In genomic region chr1:19764848-19765247, GRCh38 we compare ENCODE assay signal across 16 cellular contexts. TPM values are rescaled to one million over a fixed set of nuclear protein-coding genes. Genes with fewer than 3 reads are reported as not detected.
DNase-seq lines count a peak whose midpoint lies in the region; ATAC-seq, FAIRE-seq and TF ChIP-seq lines count a peak whose summit lies in the region.
"Had no signal": no experiment of that assay in that cellular context is flagged by ENCODE, and none has a peak within 500 bp of the region (broad histone marks: within the 10 kb centered on the region; RNA-seq: fewer than 3 reads in every experiment).

No MANE protein-coding gene starts in this region.

- WGBS in suprapubic skin = 90% methylated on average over 5 of the region's 5 CpGs

- no peak for TF ChIP-seq POLR2A in suprapubic skin (IDR thresholded peaks at IDR 0.05)

- no peaks in the 10 kb centered on the region for H3K9me3 ChIP-seq in mucosa of descending colon
- no peaks in the 10 kb centered on the region for H3K9me3 ChIP-seq in suprapubic skin
- H3K9me3 ChIP-seq: Caco-2 had no signal

- H3K4me1 ChIP-seq in mucosa of descending colon (ENCODE audit: low read depth) (no peaks in the 10 kb centered on the region), suprapubic skin (no peaks in the 10 kb centered on the region)
- H3K4me1 ChIP-seq: Caco-2 had no signal

- DNase-seq in GM12864 (ENCODE audit: low read depth) (peak; percentile 8), NCI-H226 (peak; percentile 70), bronchial epithelial cell (ENCODE audit: low read depth) (peak; percentile 61), mucosa of descending colon (no peak), OCI-M1 (lab: John Stamatoyannopoulos, UW) (no peak), DMS79 (lab: John Stamatoyannopoulos, UW) (no peak), putamen (ENCODE audit: low spot score) (no peak), suprapubic skin (ENCODE audit: low spot score in 2 of 2) (no peak)
- DNase-seq: Caco-2; central memory CD4-positive, alpha-beta T cell; left cardiac atrium; NCI-H187 treated with DMSO at 0.1 percent for 48 hours; NK-92 treated with Interleukin-12 subunit alpha and Interleukin-12 subunit beta, amount 100 ng/mL, for 24 hours had no signal

- no peak for FAIRE-seq in bronchial epithelial cell (lab: Jason Lieb, UNC)

- H3K36me3 ChIP-seq in bronchial epithelial cell (ENCODE audit: control insufficient read depth, insufficient read depth, low read length) (no peaks in the 10 kb centered on the region), mucosa of descending colon (ENCODE audit: low read depth) (no peaks in the 10 kb centered on the region), suprapubic skin (peaks cover 4% of the 10 kb centered on the region)

- no peak for TF ChIP-seq EP300 in suprapubic skin (IDR thresholded peaks at IDR 0.05)

- H3K27me3 ChIP-seq in bronchial epithelial cell (ENCODE audit: control insufficient read depth, insufficient read depth, low read length) (no peaks in the 10 kb centered on the region), suprapubic skin (no peaks in the 10 kb centered on the region)

- intact Hi-C loops in mucosa of descending colon (cut with DNase I, micrococcal nuclease) = no loop called here

- no peak for TF ChIP-seq CTCF in GM12864 (IDR thresholded peaks at IDR 0.05; ENCODE audit: low read depth, low read length, missing control alignments)
- no peak for TF ChIP-seq CTCF in bronchial epithelial cell (IDR thresholded peaks at IDR 0.05; ENCODE audit: insufficient read depth, low read length, severe bottlenecking)
- no peak for TF ChIP-seq CTCF in mucosa of descending colon (IDR thresholded peaks at IDR 0.05)
- TF ChIP-seq CTCF in suprapubic skin (IDR thresholded peaks at IDR 0.05) = no peak

- H3K4me3 ChIP-seq in GM12864 (ENCODE audit: low read depth, low read length) (no peak overlapping the region), bronchial epithelial cell (ENCODE audit: low read depth, low read length) (no peak overlapping the region), mucosa of descending colon (no peak overlapping the region), suprapubic skin (no peak overlapping the region)
- H3K4me3 ChIP-seq: K562 had no signal

- peak; percentile 39 for ATAC-seq in mucosa of descending colon
- ATAC-seq: K562, left cardiac atrium had no signal

- no peak overlapping the region for H3K27ac ChIP-seq in suprapubic skin

RNA-seq across cellular contexts. Expression of gene TMCO4, which starts 34.9 kb away (rescaled TPM):
- total RNA-seq in bronchial epithelial cell (2.6 and 5.9 TPM in 2 replicates), mucosa of descending colon (10 to 100 TPM; 27.9 to 42.8 (median 31.9) TPM), suprapubic skin (10 to 100 TPM; 11.6 to 23.8 (median 15.0) TPM)

RNA-seq across cellular contexts. Expression of gene RNF186, which starts 50.2 kb away (rescaled TPM):
- total RNA-seq in bronchial epithelial cell (not detected in 2 replicates), mucosa of descending colon (10 to 100 TPM; 15.1 to 42.6 (median 41.0) TPM), suprapubic skin (under 1 TPM in 1 of 4 donors, not detected in 3; 0.51 TPM)
- total RNA-seq: Caco-2; K562; left cardiac atrium; neural crest cell; T-helper 1 cell treated with Interleukin-12 subunit alpha and Interleukin-12 subunit beta and Interleukin-4 antibody, amounts not matched to agents 30 ng/mL and 1 ng/mL, for 36 hours had no signal

Comparison
In these comparisons a context has a peak if more than half of its experiments do, and no peak if none do; other contexts are left out.
1. DNase-seq: peak in GM12864 (single experiment), NCI-H226 (single experiment) and bronchial epithelial cell (single experiment); none in mucosa of descending colon (0 of 3), OCI-M1 (single experiment), DMS79 (single experiment), putamen (single experiment) and suprapubic skin (0 of 2).
2. RNA of gene RNF186, which starts 50.2 kb away (total RNA-seq): 15.1 to 42.6 TPM in mucosa of descending colon; 0.51 TPM in suprapubic skin and not detected in bronchial epithelial cell; every median in the first group is over 10 times any median in the second.